ENCODE assay signal across 34 cellular contexts in the genomic region with DNA sequence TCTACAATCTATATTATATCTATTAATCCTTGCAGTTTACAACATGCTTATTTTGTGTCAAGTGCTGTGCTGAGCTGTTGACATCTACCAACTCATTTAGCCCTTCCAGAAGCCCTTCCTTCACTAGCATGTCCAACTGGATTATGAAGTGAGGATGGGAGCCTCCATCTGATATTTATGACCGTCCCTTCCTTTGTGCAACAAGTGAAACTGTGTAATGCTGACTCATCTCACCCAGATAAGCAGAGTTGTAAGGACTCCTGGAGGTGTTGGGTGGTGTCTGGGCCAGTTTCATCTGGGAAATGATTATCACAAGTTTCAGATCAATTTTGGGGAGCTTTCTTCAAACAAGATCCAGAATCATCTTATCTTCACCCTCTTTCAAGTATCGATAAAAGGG.
DNase-seq lines count a peak whose midpoint lies in the region; TF ChIP-seq lines count a peak whose summit lies in the region.
"Had no signal": no experiment of that assay in that cellular context is flagged by ENCODE, and none has a peak within 500 bp of the region (broad histone marks: within the 10 kb centered on the region; RNA-seq: fewer than 3 reads in every experiment).

No MANE protein-coding gene starts in this region.

- no peaks in the 10 kb centered on the region for H3K9me3 ChIP-seq in sigmoid colon
- H3K9me3 ChIP-seq: HAP-1, MG63, mucosa of descending colon, suprapubic skin, upper lobe of right lung had no signal

- H3K27me3 ChIP-seq in sigmoid colon, result no peaks in the 10 kb centered on the region
- H3K27me3 ChIP-seq: MG63, suprapubic skin, upper lobe of right lung had no signal

- no peak overlapping the region for H3K4me3 ChIP-seq in skeletal muscle cell (ENCODE audit: low read depth, low read length)
- no peak overlapping the region for H3K4me3 ChIP-seq in sigmoid colon
- H3K4me3 ChIP-seq: coronary artery, HAP-1, lung, MG63, mucosa of descending colon, PC-9, skin epidermis, suprapubic skin, upper lobe of right lung had no signal

- no peaks in the 10 kb centered on the region for H3K36me3 ChIP-seq in sigmoid colon
- H3K36me3 ChIP-seq: HAP-1, MG63, suprapubic skin, upper lobe of right lung had no signal

- TF ChIP-seq POLR2A in erythroblast (IDR thresholded peaks at IDR 0.05; ENCODE audit: low read length) (no peak), sigmoid colon (IDR thresholded peaks at IDR 0.05) (no peak)

- DNase-seq in NCI-H82 (lab: John Stamatoyannopoulos, UW) (peak; percentile 10), NCI-H82 treated with DMSO at 0.1 percent for 48 hours (lab: John Stamatoyannopoulos, UW; ENCODE audit: unreplicated experiment) (no peak), OCI-M1 (lab: John Stamatoyannopoulos, UW) (peak; percentile 2), erythroblast (lab: John Stamatoyannopoulos, UW) (peak; percentile 24 to 56), skeletal muscle cell (ENCODE audit: low read depth) (peak; percentile 31), globus pallidus (ENCODE audit: low spot score) (no peak), sigmoid colon (no peak), KG1 (lab: John Stamatoyannopoulos, UW) (no peak)
- DNase-seq: activated CD4-positive, alpha-beta T cell treated with anti-CD3 and anti-CD28 coated beads, Interleukin-2, amount 50 U/mL, for 1 hour; activated CD4-positive, CD25-positive, alpha-beta regulatory T cell; activated effector memory CD4-positive, alpha-beta T cell treated with Interleukin-2 at 50 U/mL for 16 hours; activated T-cell treated with anti-CD3 and anti-CD28 coated beads, Interleukin-2, amount 50 U/mL, for 1 hour; aorta; caudate nucleus; CD4-positive, alpha-beta T cell; effector CD8-positive, alpha-beta T cell; foreskin melanocyte; left cardiac atrium; MG63; mucosa of descending colon; NCI-H1105; NCI-H187 treated with DMSO at 0.1 percent for 48 hours; NCI-H2171 treated with DMSO at 0.1 percent for 48 hours; NCI-H524; NK-92 treated with Interleukin-12 subunit alpha and Interleukin-12 subunit beta, amount 100 ng/mL, for 24 hours; PC-9; stimulated activated naive CD4-positive, alpha-beta T cell; T-helper 17 cell; upper lobe of right lung had no signal

- H3K4me1 ChIP-seq in sigmoid colon, result peaks cover 0 to 3% (median 0%) of the 10 kb centered on the region in 4 donors
- H3K4me1 ChIP-seq: HAP-1, suprapubic skin, upper lobe of right lung had no signal

- intact Hi-C loops in sigmoid colon (cut with DNase I), result no loop called here

- no peak overlapping the region for H3K27ac ChIP-seq in sigmoid colon
- H3K27ac ChIP-seq: coronary artery, PC-9, skin epidermis, suprapubic skin, upper lobe of right lung had no signal

- TF ChIP-seq CTCF in sigmoid colon (IDR thresholded peaks at IDR 0.05), result no peak

- 87 to 89% methylated on average over 2 of the region's 2 CpGs for WGBS in sigmoid colon, 2 donors

- no peak for TF ChIP-seq EP300 in sigmoid colon (IDR thresholded peaks at IDR 0.05)

Comparison
In these comparisons a context has a peak if more than half of its experiments do, and no peak if none do; other contexts are left out.
1. DNase-seq: peak in NCI-H82 (single experiment), OCI-M1 (single experiment), erythroblast (2 of 2) and skeletal muscle cell (single experiment); none in NCI-H82 treated with DMSO at 0.1 percent for 48 hours (single experiment), globus pallidus (single experiment), sigmoid colon (single experiment) and KG1 (single experiment).